Comparison of ENCODE assay signal across 1 cellular context in genomic region chr4:150379454-150379853, GRCh38.
A peak's percentile ranks its signal among the peaks of the same experiment; 100 is the strongest.
TF ChIP-seq lines count a peak whose summit lies in the region.

No MANE protein-coding gene starts in this region.

TF ChIP-seq in SK-N-SH, 30 proteins besides CTCF, POLR2A, EP300 and RAD21 (continued from another document):
- TF ChIP-seq, protein P1, sequence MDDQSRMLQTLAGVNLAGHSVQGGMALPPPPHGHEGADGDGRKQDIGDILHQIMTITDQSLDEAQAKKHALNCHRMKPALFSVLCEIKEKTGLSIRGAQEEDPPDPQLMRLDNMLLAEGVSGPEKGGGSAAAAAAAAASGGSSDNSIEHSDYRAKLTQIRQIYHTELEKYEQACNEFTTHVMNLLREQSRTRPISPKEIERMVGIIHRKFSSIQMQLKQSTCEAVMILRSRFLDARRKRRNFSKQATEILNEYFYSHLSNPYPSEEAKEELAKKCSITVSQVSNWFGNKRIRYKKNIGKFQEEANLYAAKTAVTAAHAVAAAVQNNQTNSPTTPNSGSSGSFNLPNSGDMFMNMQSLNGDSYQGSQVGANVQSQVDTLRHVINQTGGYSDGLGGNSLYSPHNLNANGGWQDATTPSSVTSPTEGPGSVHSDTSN (IDR thresholded peaks at IDR 0.05) = peak; percentile 52; the same call in 1 of the 2 replicates
- TF ChIP-seq SMC3 (IDR thresholded peaks at IDR 0.05; ENCODE audit: low read depth, low read length) (no peak), FOXJ3 (CRISPR knock-in tag; IDR thresholded peaks at IDR 0.05) (no peak), IRF3 (IDR thresholded peaks at IDR 0.05; ENCODE audit: low read depth, low read length) (no peak), POLR2AphosphoS5 (IDR thresholded peaks at IDR 0.05; ENCODE audit: low read depth, low read length) (no peak), RCOR1 (IDR thresholded peaks at IDR 0.05; ENCODE audit: low read length) (no peak), MXI1 (IDR thresholded peaks at IDR 0.05; ENCODE audit: low read depth, low read length) (no peak), EZH2phosphoT487 (IDR thresholded peaks at IDR 0.05; ENCODE audit: borderline replicate concordance, low read depth) (no peak), GABPA (IDR thresholded peaks at IDR 0.05; ENCODE audit: low read depth) (no peak), ELF1 (IDR thresholded peaks at IDR 0.05) (no peak), FOSL2 (IDR thresholded peaks at IDR 0.05; ENCODE audit: borderline replicate concordance, low read depth) (peak; percentile 57), SIN3A (IDR thresholded peaks at IDR 0.05; ENCODE audit: borderline replicate concordance, low read depth, low read length) (no peak), TCF12 (IDR thresholded peaks at IDR 0.05) (peak; percentile 41; the same call in 1 of the 2 replicates), NRF1 (IDR thresholded peaks at IDR 0.05; ENCODE audit: low read depth, low read length) (no peak), GATA2 (CRISPR knock-in tag; IDR thresholded peaks at IDR 0.05) (no peak), CHD2 (IDR thresholded peaks at IDR 0.05; ENCODE audit: low read length, partially characterized antibody) (no peak), TEAD4 (IDR thresholded peaks at IDR 0.05; ENCODE audit: borderline replicate concordance, insufficient read depth) (peak; percentile 49; the same call in 1 of the 2 replicates), MAX (IDR thresholded peaks at IDR 0.05; ENCODE audit: low read depth) (no peak)
- TF ChIP-seq, protein P2, sequence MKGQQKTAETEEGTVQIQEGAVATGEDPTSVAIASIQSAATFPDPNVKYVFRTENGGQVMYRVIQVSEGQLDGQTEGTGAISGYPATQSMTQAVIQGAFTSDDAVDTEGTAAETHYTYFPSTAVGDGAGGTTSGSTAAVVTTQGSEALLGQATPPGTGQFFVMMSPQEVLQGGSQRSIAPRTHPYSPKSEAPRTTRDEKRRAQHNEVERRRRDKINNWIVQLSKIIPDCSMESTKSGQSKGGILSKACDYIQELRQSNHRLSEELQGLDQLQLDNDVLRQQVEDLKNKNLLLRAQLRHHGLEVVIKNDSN (IDR thresholded peaks at IDR 0.05; ENCODE audit: borderline replicate concordance, low read depth) = no peak
- TF ChIP-seq, protein P3, sequence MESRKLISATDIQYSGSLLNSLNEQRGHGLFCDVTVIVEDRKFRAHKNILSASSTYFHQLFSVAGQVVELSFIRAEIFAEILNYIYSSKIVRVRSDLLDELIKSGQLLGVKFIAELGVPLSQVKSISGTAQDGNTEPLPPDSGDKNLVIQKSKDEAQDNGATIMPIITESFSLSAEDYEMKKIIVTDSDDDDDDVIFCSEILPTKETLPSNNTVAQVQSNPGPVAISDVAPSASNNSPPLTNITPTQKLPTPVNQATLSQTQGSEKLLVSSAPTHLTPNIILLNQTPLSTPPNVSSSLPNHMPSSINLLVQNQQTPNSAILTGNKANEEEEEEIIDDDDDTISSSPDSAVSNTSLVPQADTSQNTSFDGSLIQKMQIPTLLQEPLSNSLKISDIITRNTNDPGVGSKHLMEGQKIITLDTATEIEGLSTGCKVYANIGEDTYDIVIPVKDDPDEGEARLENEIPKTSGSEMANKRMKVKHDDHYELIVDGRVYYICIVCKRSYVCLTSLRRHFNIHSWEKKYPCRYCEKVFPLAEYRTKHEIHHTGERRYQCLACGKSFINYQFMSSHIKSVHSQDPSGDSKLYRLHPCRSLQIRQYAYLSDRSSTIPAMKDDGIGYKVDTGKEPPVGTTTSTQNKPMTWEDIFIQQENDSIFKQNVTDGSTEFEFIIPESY (IDR thresholded peaks at IDR 0.05; ENCODE audit: borderline replicate concordance, low read depth) = no peak
